Comparison of ENCODE assay signal across 8 cellular contexts in the genomic region with DNA sequence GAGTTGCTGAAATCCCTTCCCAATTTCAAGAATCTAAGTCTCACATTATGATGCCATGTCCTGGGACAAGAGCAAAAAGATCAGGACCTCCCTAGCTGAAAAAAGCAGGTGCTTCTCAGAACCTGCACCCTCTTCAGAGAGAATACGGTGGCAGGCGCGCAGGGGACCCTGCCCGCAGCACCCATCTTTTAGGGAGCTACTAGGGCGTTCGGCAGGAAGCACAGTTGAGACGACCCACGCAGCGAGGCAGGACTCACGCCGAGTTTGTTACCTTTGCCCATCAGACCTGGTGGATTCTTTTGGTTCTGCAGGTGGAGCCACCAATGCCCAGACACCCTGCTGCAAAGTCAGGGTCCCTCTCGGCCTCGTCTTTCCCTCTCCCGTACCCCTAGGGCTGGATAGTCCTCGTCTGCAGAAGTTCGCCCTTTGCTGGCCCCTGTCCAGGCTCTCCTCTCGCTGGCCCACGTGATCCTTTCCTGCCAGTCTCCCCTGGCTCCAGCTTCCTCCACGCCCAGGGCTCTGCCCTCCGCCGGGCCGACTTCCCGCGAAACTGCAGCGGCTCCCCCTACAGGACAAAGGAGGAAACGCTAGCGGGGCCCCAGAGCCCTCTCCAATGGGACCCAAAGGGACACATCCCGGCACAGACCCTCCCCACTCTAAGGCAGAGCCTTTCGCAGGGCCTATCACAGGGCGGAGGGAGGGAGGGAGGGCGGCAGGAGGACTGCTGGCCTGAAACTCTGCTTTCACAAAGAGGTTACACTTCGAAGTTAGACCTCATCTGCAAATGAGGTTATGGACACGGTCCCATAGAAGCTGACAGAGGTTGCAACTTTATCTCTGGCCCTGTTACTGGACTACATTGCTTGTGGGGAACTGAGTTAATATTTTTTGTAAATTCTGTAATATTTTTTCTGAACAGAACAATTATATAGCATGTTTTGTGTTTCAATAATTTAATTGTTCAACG. TPM values are rescaled to one million over a fixed set of nuclear protein-coding genes. Genes with fewer than 3 reads are reported as not detected.
DNase-seq lines count a peak whose midpoint lies in the region; ATAC-seq, FAIRE-seq and TF ChIP-seq lines count a peak whose summit lies in the region.

No MANE protein-coding gene starts in this region.

- peaks cover 57% of the 10 kb centered on the region for H3K27me3 Mint-ChIP-seq in astrocyte (ENCODE audit: low read depth, unreplicated experiment)

- DNase-seq in AG08395 (ENCODE audit: low spot score) = peak; percentile 77
- peak; percentile 78 to 85 for DNase-seq in Kasumi-1 (lab: John Stamatoyannopoulos, UW)
- DNase-seq in T-helper 9 cell = peak; percentile 62
- peak; percentile 32 for DNase-seq in astrocyte (ENCODE audit: low read depth)
- DNase-seq in hypothalamus (lab: John Stamatoyannopoulos, UW) = peak in 46 of 51 donors; percentile 5 to 76 (median 39)
- peak; percentile 94 for DNase-seq in small intestine
- DNase-seq in DMS153 treated with DMSO at 0.1 percent for 48 hours (lab: John Stamatoyannopoulos, UW; ENCODE audit: unreplicated experiment) = no peak

- H3K4me3 Mint-ChIP-seq in astrocyte (ENCODE audit: unreplicated experiment) = no peak overlapping the region

- H3K27ac ChIP-seq in astrocyte (ENCODE audit: low read depth, low read length) = no peak overlapping the region
- H3K27ac ChIP-seq in small intestine (ENCODE audit: low read depth in 1 of 2, low read length in 1 of 2) = no peak overlapping the region

- H3K9me3 ChIP-seq in astrocyte (ENCODE audit: insufficient read depth, low read depth, low read length) (peaks cover 3% of the 10 kb centered on the region), small intestine (ENCODE audit: control insufficient read depth, low read depth) (no peaks in the 10 kb centered on the region)

- H3K9me3 Mint-ChIP-seq in astrocyte (ENCODE audit: unreplicated experiment) = peaks cover 6% of the 10 kb centered on the region

- peak overlapping the region; percentile 49 for H2AFZ ChIP-seq in astrocyte (ENCODE audit: low read depth, low read length)

- H3K4me1 Mint-ChIP-seq in astrocyte (ENCODE audit: low read depth, unreplicated experiment) = no peaks in the 10 kb centered on the region

- H3K36me3 ChIP-seq in astrocyte (ENCODE audit: insufficient read depth, low read length) (no peaks in the 10 kb centered on the region), small intestine (ENCODE audit: control insufficient read depth in 2 of 2, insufficient read depth in 2 of 2, low read length in 2 of 2) (no peaks in the 10 kb centered on the region)

- H3K27me3 ChIP-seq in astrocyte (ENCODE audit: insufficient read depth, low read length) = peaks cover 6% of the 10 kb centered on the region
- no peaks in the 10 kb centered on the region for H3K27me3 ChIP-seq in small intestine (ENCODE audit: control insufficient read depth in 2 of 2, insufficient read depth in 2 of 2, low read length in 2 of 2)

- no peak for FAIRE-seq in astrocyte (lab: Jason Lieb, UNC)
- no peak for FAIRE-seq in small intestine (lab: Jason Lieb, UNC)

- no peak overlapping the region for H3K9ac ChIP-seq in astrocyte (ENCODE audit: low read length)

- H3K4me3 ChIP-seq in astrocyte (ENCODE audit: insufficient read depth, low read depth, low read length) (no peak overlapping the region), small intestine (ENCODE audit: low read depth in 1 of 2, low read length in 2 of 2) (peak overlapping the region in 1 of 2 donors; percentile 40)

- TF ChIP-seq CTCF in astrocyte (IDR thresholded peaks at IDR 0.05; ENCODE audit: insufficient read depth, low read depth, low read length) = no peak

- 10 to 21% (median 13%) methylated on average over 33 to 34 of the region's 34 CpGs for WGBS in small intestine, 3 donors

- H4K20me1 ChIP-seq in astrocyte (ENCODE audit: insufficient read depth, low read length) = no peaks in the 10 kb centered on the region

- H3K79me2 ChIP-seq in astrocyte (ENCODE audit: insufficient read depth, low read length) = no peaks in the 10 kb centered on the region

- H3K4me1 ChIP-seq in astrocyte (ENCODE audit: insufficient read depth, low read length) (no peaks in the 10 kb centered on the region), small intestine (ENCODE audit: control insufficient read depth in 2 of 2, insufficient read depth in 1 of 2, low read depth in 1 of 2, low read length in 1 of 2) (no peaks in the 10 kb centered on the region)

- ATAC-seq in GM19351 (IDR thresholded peaks at IDR 0.05; ENCODE audit: unreplicated experiment) = peak; percentile 65

- peak overlapping the region; percentile 68 for H3K4me2 ChIP-seq in astrocyte (ENCODE audit: low read length)

- H3K27ac Mint-ChIP-seq in astrocyte (ENCODE audit: unreplicated experiment) = no peak overlapping the region

- H3K36me3 Mint-ChIP-seq in astrocyte (ENCODE audit: low read depth, unreplicated experiment) = peaks cover 6% of the 10 kb centered on the region

RNA-seq across cellular contexts. Expression of a gene that starts 28.8 kb away (rescaled TPM):
- total RNA-seq in astrocyte = not detected in 2 replicates
- not detected for polyA plus RNA-seq in small intestine
